In genomic region chr2:202634556-202635440, GRCh38 we compare ENCODE assay signal across 8 cellular contexts. TPM values are rescaled to one million over a fixed set of nuclear protein-coding genes. Genes with fewer than 3 reads are reported as not detected.
DNase-seq lines count a peak whose midpoint lies in the region; ATAC-seq and TF ChIP-seq lines count a peak whose summit lies in the region.

FAM117B (plus strand) TSS chr2:202634969; CDS start chr2:202635188, 219 bp downstream.

- TF ChIP-seq CTCF in fibroblast of the aortic adventitia (IDR thresholded peaks at IDR 0.05; ENCODE audit: insufficient read depth, low read length): no peak
- TF ChIP-seq CTCF in nephron (IDR thresholded peaks at IDR 0.05; ENCODE audit: unreplicated experiment in 3 of 3): no peak

- peaks cover 27% of the 10 kb centered on the region for H3K4me1 Mint-ChIP-seq in nephron

- peak within 1 kb of the TSS; percentile 97 for H3K4me3 Mint-ChIP-seq in nephron

- H3K36me3 ChIP-seq in HAP-1 (replicated peaks) (no peaks in the 10 kb centered on the region), MG63 (no peaks in the 10 kb centered on the region)

- DNase-seq in G401 (ENCODE audit: low spot score) (peak; percentile 99), HAP-1 (ENCODE audit: low spot score in 2 of 2) (peak; percentile 97 to 99), MG63 (peak; percentile 98), SHP77 (lab: John Stamatoyannopoulos, UW) (peak; percentile 95 to 99), fibroblast of the aortic adventitia (ENCODE audit: low read depth) (peak; percentile 93)
- DNase-seq in activated effector memory CD4-positive, alpha-beta T cell treated with anti-CD3 and anti-CD28 coated beads, Interleukin-2, amount 50 U/mL, for 16 hours: peak; percentile 99
- peak; percentile 98 for DNase-seq in stimulated activated naive CD8-positive, alpha-beta T cell treated with anti-CD3 and anti-CD28 coated beads, Interleukin-15, Interleukin-2, amounts not matched to agents 100 U/mL and 50 U/mL, for 24 hours

- no peaks in the 10 kb centered on the region for H3K27me3 Mint-ChIP-seq in nephron (ENCODE audit: low read depth)

- peak within 1 kb of the TSS; percentile 93 to 97 (median 97) for H3K27ac Mint-ChIP-seq in nephron

- H3K9me3 Mint-ChIP-seq in nephron: no peaks in the 10 kb centered on the region

- peaks cover 4% of the 10 kb centered on the region for H3K4me1 ChIP-seq in HAP-1

- no peaks in the 10 kb centered on the region for H3K27me3 ChIP-seq in HAP-1 (ENCODE audit: low read depth)
- no peaks in the 10 kb centered on the region for H3K27me3 ChIP-seq in MG63

- H3K36me3 Mint-ChIP-seq in nephron (ENCODE audit: low read depth): peaks cover 8% of the 10 kb centered on the region

- peak; percentile 93 for ATAC-seq in stimulated activated naive CD8-positive, alpha-beta T cell treated with anti-CD3 and anti-CD28 coated beads, Interleukin-15, Interleukin-2, amounts not matched to agents 100 U/mL and 50 U/mL, for 24 hours

- H3K9me3 ChIP-seq in HAP-1 (no peaks in the 10 kb centered on the region), MG63 (no peaks in the 10 kb centered on the region)

- peak within 1 kb of the TSS; percentile 96 for H3K4me3 ChIP-seq in HAP-1
- peak within 1 kb of the TSS; percentile 88 for H3K4me3 ChIP-seq in MG63
- peak within 1 kb of the TSS; percentile 81 for H3K4me3 ChIP-seq in fibroblast of the aortic adventitia (ENCODE audit: low read depth, low read length)

- in situ Hi-C loops in G401 (cut with HindIII; ENCODE audit: low sequenced_read_pairs) (no loop called here), HAP-1 (cut with MboI; ENCODE audit: low sequenced_read_pairs) (no loop called here)

RNA-seq across cellular contexts. Expression of gene FAM117B, which starts in this region (rescaled TPM):
- total RNA-seq in G401 (2014; rRNA removed; shearing (Covaris generic)): 4.0 and 4.4 TPM in 2 replicates
- total RNA-seq in MG63 (2014; rRNA removed; shearing (Covaris generic); ENCODE audit: low replicate concordance): 0.40 and 1.2 TPM in 2 replicates
- 4.7 and 5.5 TPM in 2 replicates for total RNA-seq in fibroblast of the aortic adventitia (ENCODE audit: low replicate concordance)

Comparison
In these comparisons a context has a peak if more than half of its experiments do, and no peak if none do; other contexts are left out.
1. Peak in every context shown above with its lines: DNase-seq, ATAC-seq and H3K4me3 ChIP-seq.